Comparison of ENCODE assay signal across 8 cellular contexts in the genomic region with DNA sequence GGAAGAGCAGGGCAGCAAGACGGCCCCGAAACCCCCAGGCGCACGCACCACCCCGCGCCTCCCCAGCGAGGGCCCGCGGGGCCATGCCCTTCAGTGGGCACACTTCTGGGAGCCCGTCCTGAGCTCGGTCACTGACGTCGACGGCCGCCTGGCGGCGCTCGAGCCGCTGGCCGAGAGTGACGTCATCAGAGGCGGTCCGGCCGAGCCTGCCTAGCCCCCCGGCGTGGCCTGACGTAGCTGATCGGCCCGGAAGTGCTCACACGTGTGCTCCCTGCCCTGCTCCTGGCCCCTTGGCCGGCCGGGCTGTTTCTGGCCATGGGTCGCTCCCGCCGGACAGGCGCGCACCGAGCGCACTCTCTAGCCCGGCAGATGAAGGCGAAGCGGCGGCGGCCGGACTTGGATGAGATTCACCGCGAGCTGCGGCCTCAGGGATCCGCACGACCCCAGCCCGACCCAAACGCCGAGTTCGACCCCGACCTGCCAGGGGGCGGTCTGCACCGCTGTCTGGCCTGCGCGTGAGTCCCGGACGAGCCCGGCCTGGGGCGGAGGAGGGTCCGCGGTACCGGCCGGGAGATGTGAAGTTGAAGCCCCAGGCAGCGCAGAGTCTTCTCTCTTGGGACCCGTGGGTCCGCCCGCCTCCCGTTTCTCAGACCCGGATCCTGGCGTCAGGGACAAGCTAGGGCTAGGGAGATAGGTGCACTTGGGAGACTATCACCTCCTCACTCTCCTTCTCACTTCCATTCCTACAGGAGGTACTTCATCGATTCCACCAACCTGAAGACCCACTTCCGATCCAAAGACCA. TPM values are rescaled to one million over a fixed set of nuclear protein-coding genes. Genes with fewer than 3 reads are reported as not detected.
DNase-seq lines count a peak whose midpoint lies in the region; ATAC-seq, FAIRE-seq and TF ChIP-seq lines count a peak whose summit lies in the region.

A gene (plus strand): TSS at position 240 of the 803 bp plus-strand sequence. CDS start 76 bp downstream, at position 316.

- peak within 1 kb of the TSS; percentile 59 to 94 (median 88) for H3K27ac Mint-ChIP-seq in CD14-positive monocyte
- peak within 1 kb of the TSS; percentile 72 for H3K27ac Mint-ChIP-seq in activated CD4-positive, alpha-beta memory T cell treated with anti-CD3 and anti-CD28 coated beads for 36 hours

- H3K4me3 ChIP-seq in dorsolateral prefrontal cortex (peak within 1 kb of the TSS; percentile 50 to 99 (median 91)), lower leg skin (ENCODE audit: low read depth, poor library complexity, severe bottlenecking) (peak within 1 kb of the TSS; percentile 84)

- WGBS in lower leg skin, 2 donors: 1% methylated on average over 52 to 59 of the region's 76 CpGs

- H3K36me3 Mint-ChIP-seq in CD14-positive monocyte: peaks cover 0 to 3% of the 10 kb centered on the region in 2 donors
- H3K36me3 Mint-ChIP-seq in activated CD4-positive, alpha-beta memory T cell treated with anti-CD3 and anti-CD28 coated beads for 36 hours: peaks cover 5% of the 10 kb centered on the region

- TF ChIP-seq POLR2A in lower leg skin (IDR thresholded peaks at IDR 0.05): no peak

- intact Hi-C loops in CD14-positive monocyte (cut with micrococcal nuclease): loop anchor here (2.0 to 5.0 kb wide), 3 partner anchors 62 to 152 kb away; a partner anchor contains a TSS
- intact Hi-C loops in activated CD4-positive, alpha-beta memory T cell treated with anti-CD3 and anti-CD28 coated beads for 36 hours (cut with micrococcal nuclease): loop anchor here (1.0 to 5.0 kb wide), 3 partner anchors 43 to 152 kb away; no protein-coding TSS in a partner anchor
- intact Hi-C loops in dorsolateral prefrontal cortex (cut with DNase I): loop anchor here (2.0 to 5.0 kb wide), 6 partner anchors 62 to 153 kb away; a partner anchor contains a TSS
- intact Hi-C loops in lower leg skin (cut with DNase I; ENCODE audit: low total_unique reads): loop anchor here (10.0 kb wide), 1 partner anchor 155 kb away; no protein-coding TSS in a partner anchor

- no peaks in the 10 kb centered on the region for H3K27me3 ChIP-seq in dorsolateral prefrontal cortex

- peaks cover 0 to 2% (median 0%) of the 10 kb centered on the region in 7 donors for H3K9me3 Mint-ChIP-seq in CD14-positive monocyte
- H3K9me3 Mint-ChIP-seq in activated CD4-positive, alpha-beta memory T cell treated with anti-CD3 and anti-CD28 coated beads for 36 hours: no peaks in the 10 kb centered on the region

- peaks cover 13% of the 10 kb centered on the region for H3K4me1 Mint-ChIP-seq in CD14-positive monocyte
- H3K4me1 Mint-ChIP-seq in activated CD4-positive, alpha-beta memory T cell treated with anti-CD3 and anti-CD28 coated beads for 36 hours (ENCODE audit: low read depth): peaks cover 17% of the 10 kb centered on the region

- peak within 1 kb of the TSS in 55 of 59 donors; percentile 2 to 87 (median 65) for H3K27ac ChIP-seq in dorsolateral prefrontal cortex

- peak; percentile 90 for TF ChIP-seq CTCF in CD14-positive monocyte (IDR thresholded peaks at IDR 0.05)
- TF ChIP-seq CTCF in dorsolateral prefrontal cortex (IDR thresholded peaks at IDR 0.05 in 54 of 56, conservative IDR thresholded peaks at IDR 0.05 in 2 of 56; ENCODE audit: low read depth in 1 of 56, partially characterized antibody in 56 of 56): peak; percentile 77 to 99 (median 95)
- TF ChIP-seq CTCF in lower leg skin (IDR thresholded peaks at IDR 0.05): peak in 1 of 3 donors; percentile 89

- peak within 1 kb of the TSS; percentile 89 to 90 for H3K4me3 Mint-ChIP-seq in CD14-positive monocyte
- H3K4me3 Mint-ChIP-seq in activated CD4-positive, alpha-beta memory T cell treated with anti-CD3 and anti-CD28 coated beads for 36 hours: peak within 1 kb of the TSS; percentile 83

- CTCF ChIA-PET in activated CD4-positive, alpha-beta memory T cell treated with anti-CD3 and anti-CD28 coated beads for 36 hours (lab: Charles Lee): interaction anchor here (0.6 to 3.1 kb wide), 64 partner anchors 9 to 1826 kb away, joined by 3 to 80 read pairs (median 4); a partner anchor contains a TSS

- ATAC-seq in HG03460 (IDR thresholded peaks at IDR 0.05; ENCODE audit: unreplicated experiment): peak; percentile 86

- H3K27me3 Mint-ChIP-seq in CD14-positive monocyte (ENCODE audit: low read depth in 3 of 3): peaks cover 8 to 13% (median 11%) of the 10 kb centered on the region in 3 donors
- H3K27me3 Mint-ChIP-seq in activated CD4-positive, alpha-beta memory T cell treated with anti-CD3 and anti-CD28 coated beads for 36 hours: no peaks in the 10 kb centered on the region

- POLR2A ChIA-PET in activated CD4-positive, alpha-beta memory T cell treated with anti-CD3 and anti-CD28 coated beads for 36 hours (lab: Charles Lee): interaction anchor here (1.0 to 2.2 kb wide), 4 partner anchors 9 to 115 kb away, joined by 3 to 19 read pairs (median 4); a partner anchor contains a TSS

- peak; percentile 95 for FAIRE-seq in GM19239 (lab: Jason Lieb, UNC)

- peak; percentile 94 for DNase-seq in CD14-positive monocyte (ENCODE audit: low spot score)
- peak; percentile 100 for DNase-seq in GM19239 (ENCODE audit: insufficient read length, low spot score)
- DNase-seq in NCI-H748 (lab: John Stamatoyannopoulos, UW; ENCODE audit: unreplicated experiment): peak; percentile 88
- DNase-seq in activated CD4-positive, alpha-beta memory T cell treated with anti-CD3 and anti-CD28 coated beads for 36 hours: peak; percentile 94
- DNase-seq in dorsolateral prefrontal cortex: peak; percentile 87 to 97 (median 93)
- peak; percentile 84 to 98 for DNase-seq in lower leg skin (ENCODE audit: low spot score in 2 of 2)
- peak; percentile 85 to 90 for DNase-seq in stimulated activated CD4-positive, alpha-beta T cell treated with anti-CD3 and anti-CD28 coated beads, Interleukin-4, amount 100 ng/mL, for 4 hours

RNA-seq across cellular contexts. Expression of the gene that starts here (rescaled TPM):
- polyA plus RNA-seq in CD14-positive monocyte: 10 to 100 TPM; 27.8 to 36.5 TPM
- 10 to 100 TPM; 37.4 to 38.0 TPM for total RNA-seq in activated CD4-positive, alpha-beta memory T cell treated with anti-CD3 and anti-CD28 coated beads for 36 hours
- total RNA-seq in dorsolateral prefrontal cortex (10 to 100 TPM; 10.6 to 30.1 (median 17.6) TPM), lower leg skin (10 to 100 TPM; 17.4 to 49.3 (median 31.4) TPM)

Comparison
In these comparisons a context has a peak if more than half of its experiments do, and no peak if none do; other contexts are left out.
1. Peak in every context shown above with its lines: DNase-seq, ATAC-seq, H3K4me3 ChIP-seq and H3K27ac ChIP-seq.